12 cellular contexts compared by ENCODE assay signal in genomic region chr4:6665320-6665654, GRCh38. TPM values are rescaled to one million over a fixed set of nuclear protein-coding genes. Genes with fewer than 3 reads are reported as not detected.
"Had no signal": no experiment of that assay in that cellular context is flagged by ENCODE, and none has a peak within 500 bp of the region (broad histone marks: within the 10 kb centered on the region; RNA-seq: fewer than 3 reads in every experiment).

No MANE protein-coding gene starts in this region.

- H3K4me1 ChIP-seq: foreskin keratinocyte had no signal

- H2AFZ ChIP-seq: hepatocyte had no signal

- H3K4me3 ChIP-seq: hepatocyte, skin epidermis, transverse colon had no signal

- H3K9me3 ChIP-seq: esophagus squamous epithelium, neutrophil, sigmoid colon, stomach, thoracic aorta, transverse colon had no signal

- H3K27me3 ChIP-seq: hepatocyte had no signal

- H3K27ac ChIP-seq: esophagus squamous epithelium, foreskin keratinocyte, hepatocyte, neutrophil, sigmoid colon, skin epidermis, stomach, thoracic aorta, transverse colon had no signal

- H3K4me2 ChIP-seq: hepatocyte had no signal

- DNase-seq: esophagus squamous epithelium, sigmoid colon had no signal

- FAIRE-seq: colon had no signal

- H3K36me3 ChIP-seq: neutrophil, thoracic aorta, transverse colon had no signal

- H3K79me2 ChIP-seq: hepatocyte had no signal

RNA-seq across cellular contexts. Expression of gene S100P, which starts 28.4 kb away (rescaled TPM):
- total RNA-seq: foreskin keratinocyte had no signal
- polyA plus RNA-seq: naive thymus-derived CD4-positive, alpha-beta T cell; neural cell had no signal
